Comparison of ENCODE assay signal across 18 cellular contexts in genomic region chr7:137989590-137989989, GRCh38. TPM values are rescaled to one million over a fixed set of nuclear protein-coding genes. Genes with fewer than 3 reads are reported as not detected.
DNase-seq lines count a peak whose midpoint lies in the region; ATAC-seq, FAIRE-seq and TF ChIP-seq lines count a peak whose summit lies in the region.
"Had no signal": no experiment of that assay in that cellular context is flagged by ENCODE, and none has a peak within 500 bp of the region (broad histone marks: within the 10 kb centered on the region; RNA-seq: fewer than 3 reads in every experiment).

No MANE protein-coding gene starts in this region.

- peaks cover 24% of the 10 kb centered on the region for H3K36me3 ChIP-seq in OCI-LY3 (replicated peaks; ENCODE audit: low read depth, low read length)
- peaks cover 2% of the 10 kb centered on the region for H3K36me3 ChIP-seq in mammary epithelial cell (ENCODE audit: insufficient read depth, low read length)
- H3K36me3 ChIP-seq in mucosa of rectum (ENCODE audit: control insufficient read depth in 2 of 2, insufficient read depth in 2 of 2, low read length in 2 of 2): no peaks in the 10 kb centered on the region
- no peaks in the 10 kb centered on the region for H3K36me3 ChIP-seq in subcutaneous abdominal adipose tissue (ENCODE audit: control insufficient read depth in 5 of 5, insufficient read depth in 5 of 5, low read length in 5 of 5)
- no peaks in the 10 kb centered on the region for H3K36me3 ChIP-seq in ovary
- H3K36me3 ChIP-seq in kidney (ENCODE audit: control insufficient read depth in 1 of 2, insufficient read depth in 2 of 2, low read length in 2 of 2): no peaks in the 10 kb centered on the region
- H3K36me3 ChIP-seq: neutrophil had no signal

- dilution Hi-C loops in mammary epithelial cell (cut with HindIII; ENCODE audit: low sequenced_read_pairs): no loop called here

- ATAC-seq in WTC11: no peak
- ATAC-seq: Panc1; stimulated activated naive B cell treated with anti-CD40 and anti-IgM and Interleukin-4, amounts not matched to agents 10 μg/mL and 1 μg/mL and 100 μg/mL, for 72 hours had no signal

- H4K20me1 ChIP-seq in OCI-LY3 (ENCODE audit: insufficient read depth, low read length) (peaks cover 39% of the 10 kb centered on the region), mammary epithelial cell (ENCODE audit: insufficient read depth, low read length) (no peaks in the 10 kb centered on the region)

- DNase-seq in mammary epithelial cell (no peak), ovary (no peak), WTC11 (ENCODE audit: low spot score) (no peak), kidney (no peak)
- DNase-seq: activated CD4-positive, alpha-beta T cell treated with anti-CD3 and anti-CD28 coated beads for 48 hours; activated CD8-positive, alpha-beta memory T cell treated with anti-CD3 and anti-CD28 coated beads, Interleukin-2, amount 50 U/mL, for 48 hours; glutamatergic neuron; NCI-H1436; NCI-H2171 treated with DMSO at 0.1 percent for 48 hours; stimulated activated naive B cell treated with anti-CD40 and anti-IgM and Interleukin-4, amounts not matched to agents 10 μg/mL and 1 μg/mL and 100 μg/mL, for 72 hours had no signal

- TF ChIP-seq CTCF in OCI-LY3 (IDR thresholded peaks at IDR 0.05; ENCODE audit: low read depth, low read length) (no peak), mammary epithelial cell (conservative IDR thresholded peaks at IDR 0.05 in 1 of 2, IDR thresholded peaks at IDR 0.05 in 1 of 2; ENCODE audit: extremely low read depth in 1 of 2, insufficient read depth in 1 of 2, low read depth in 1 of 2, low read length in 2 of 2) (no peak), ovary (IDR thresholded peaks at IDR 0.05) (no peak), WTC11 (IDR thresholded peaks at IDR 0.05) (no peak), kidney (IDR thresholded peaks at IDR 0.05; ENCODE audit: borderline replicate concordance, extremely low read depth, insufficient read depth) (no peak)

- peak overlapping the region; percentile 95 for H3K4me2 ChIP-seq in OCI-LY3 (ENCODE audit: low read length)
- H3K4me2 ChIP-seq in mammary epithelial cell (ENCODE audit: insufficient read depth, low read depth, low read length): peak overlapping the region; percentile 66

- no peaks in the 10 kb centered on the region for H3K27me3 Mint-ChIP-seq in WTC11 (ENCODE audit: low read depth)
- H3K27me3 Mint-ChIP-seq: B cell; stimulated activated naive B cell treated with anti-CD40 and anti-IgM and Interleukin-4, amounts not matched to agents 10 μg/mL and 1 μg/mL and 100 μg/mL, for 72 hours had no signal

- no peak overlapping the region for H3K4me3 Mint-ChIP-seq in WTC11
- H3K4me3 Mint-ChIP-seq: B cell; stimulated activated naive B cell treated with anti-CD40 and anti-IgM and Interleukin-4, amounts not matched to agents 10 μg/mL and 1 μg/mL and 100 μg/mL, for 72 hours had no signal

- H3K27me3 ChIP-seq in OCI-LY3 (ENCODE audit: low read depth, low read length) (no peaks in the 10 kb centered on the region), mammary epithelial cell (ENCODE audit: insufficient read depth, low read length) (no peaks in the 10 kb centered on the region), mucosa of rectum (ENCODE audit: control insufficient read depth in 2 of 2, insufficient read depth in 2 of 2, low read length in 2 of 2) (no peaks in the 10 kb centered on the region), subcutaneous abdominal adipose tissue (ENCODE audit: control insufficient read depth in 5 of 5, insufficient read depth in 4 of 5, low read length in 5 of 5) (no peaks in the 10 kb centered on the region), ovary (no peaks in the 10 kb centered on the region)
- H3K27me3 ChIP-seq: neutrophil had no signal

- H3K36me3 Mint-ChIP-seq in WTC11: peaks cover 9% of the 10 kb centered on the region

- WGBS in mammary epithelial cell (ENCODE audit: low coverage, missing lambda C conversion rate): 98% methylated on average over 4 of the region's 4 CpGs
- 7 to 14% (median 10%) methylated on average over 4 of the region's 4 CpGs for WGBS in ovary, 3 donors

- no peak overlapping the region for H3K27ac Mint-ChIP-seq in WTC11
- H3K27ac Mint-ChIP-seq: B cell; stimulated activated naive B cell treated with anti-CD40 and anti-IgM and Interleukin-4, amounts not matched to agents 10 μg/mL and 1 μg/mL and 100 μg/mL, for 72 hours had no signal

- H3K4me1 Mint-ChIP-seq in WTC11: peaks cover 48% of the 10 kb centered on the region

- peak overlapping the region; percentile 99 for H3K27ac ChIP-seq in OCI-LY3 (ENCODE audit: low read length)
- H3K27ac ChIP-seq in mammary epithelial cell (ENCODE audit: insufficient read depth, low read depth, low read length): peak overlapping the region; percentile 81
- H3K27ac ChIP-seq in mucosa of rectum (ENCODE audit: low read depth in 2 of 2, low read length in 2 of 2): peak overlapping the region; percentile 43 to 56
- peak overlapping the region; percentile 97 for H3K27ac ChIP-seq in subcutaneous abdominal adipose tissue (ENCODE audit: low read depth, low read length)
- H3K27ac ChIP-seq in ovary: peak overlapping the region in 1 of 2 donors; percentile 77
- peak overlapping the region in 1 of 2 donors; percentile 16 for H3K27ac ChIP-seq in kidney (ENCODE audit: low read depth in 2 of 2, low read length in 2 of 2)
- H3K27ac ChIP-seq: neutrophil had no signal

- H3K9me3 ChIP-seq in OCI-LY3 (ENCODE audit: insufficient read depth, low read length) (no peaks in the 10 kb centered on the region), mammary epithelial cell (replicated peaks; ENCODE audit: insufficient read depth, low read length) (no peaks in the 10 kb centered on the region), mucosa of rectum (ENCODE audit: control insufficient read depth in 2 of 2, low read length in 2 of 2) (no peaks in the 10 kb centered on the region), subcutaneous abdominal adipose tissue (ENCODE audit: control insufficient read depth in 5 of 5, low read length in 5 of 5) (no peaks in the 10 kb centered on the region), ovary (no peaks in the 10 kb centered on the region), kidney (ENCODE audit: control insufficient read depth in 1 of 2, low read length in 2 of 2) (no peaks in the 10 kb centered on the region)
- H3K9me3 ChIP-seq: neutrophil had no signal

- CTCF ChIA-PET in mammary epithelial cell (lab: Charles Lee; ENCODE audit: low non-redundant PET): no interaction called here
- CTCF ChIA-PET in WTC11 (lab: Charles Lee): no interaction called here

- POLR2A ChIA-PET in WTC11 (lab: Charles Lee): no interaction called here

- TF ChIP-seq EP300 in ovary (IDR thresholded peaks at IDR 0.05): no peak

- H3K79me2 ChIP-seq in OCI-LY3 (ENCODE audit: low read length): peaks cover 97% of the 10 kb centered on the region
- peaks cover 91% of the 10 kb centered on the region for H3K79me2 ChIP-seq in mammary epithelial cell (ENCODE audit: insufficient read depth, low read length)

- peak overlapping the region; percentile 5; the same call in 1 of the 2 replicates for H3K4me3 ChIP-seq in OCI-LY3 (ENCODE audit: low read length)
- H3K4me3 ChIP-seq in mammary epithelial cell (replicated peaks in 1 of 3; ENCODE audit: insufficient read depth in 1 of 3, low read depth in 2 of 3, low read length in 3 of 3): no peak overlapping the region
- no peak overlapping the region for H3K4me3 ChIP-seq in mucosa of rectum (ENCODE audit: low read length in 2 of 2)
- H3K4me3 ChIP-seq in subcutaneous abdominal adipose tissue (ENCODE audit: low read depth in 1 of 5, low read length in 5 of 5): no peak overlapping the region
- H3K4me3 ChIP-seq in ovary: no peak overlapping the region
- no peak overlapping the region for H3K4me3 ChIP-seq in kidney (ENCODE audit: low read length in 2 of 2)

- FAIRE-seq in kidney (lab: Jason Lieb, UNC): no peak
- FAIRE-seq: colon, TTC549 had no signal

- BruUV-seq in mammary epithelial cell (replicated peaks; lab: Mats Ljungman, UMichigan): no TSS peak

- H3K4me1 ChIP-seq in OCI-LY3 (ENCODE audit: low read length): peaks cover 96% of the 10 kb centered on the region
- H3K4me1 ChIP-seq in mammary epithelial cell (ENCODE audit: insufficient read depth, low read length): peaks cover 63% of the 10 kb centered on the region
- peaks cover 17 to 25% of the 10 kb centered on the region in 2 donors for H3K4me1 ChIP-seq in mucosa of rectum (ENCODE audit: control insufficient read depth in 2 of 2, insufficient read depth in 2 of 2, low read length in 2 of 2)
- peaks cover 20 to 87% (median 79%) of the 10 kb centered on the region in 5 donors for H3K4me1 ChIP-seq in subcutaneous abdominal adipose tissue (ENCODE audit: control insufficient read depth in 5 of 5, insufficient read depth in 5 of 5, low read length in 5 of 5)
- peaks cover 54% of the 10 kb centered on the region for H3K4me1 ChIP-seq in ovary (ENCODE audit: insufficient read depth)
- peaks cover 34 to 37% of the 10 kb centered on the region in 2 donors for H3K4me1 ChIP-seq in kidney (ENCODE audit: control insufficient read depth in 1 of 2, insufficient read depth in 1 of 2, low read depth in 1 of 2, low read length in 2 of 2)

- intact Hi-C loops in mammary epithelial cell (cut with micrococcal nuclease): no loop called here
- intact Hi-C loops in ovary (cut with DNase I): no loop called here
- intact Hi-C loops in kidney (cut with DNase I): no loop called here

- no peak for TF ChIP-seq POLR2A in ovary (IDR thresholded peaks at IDR 0.05)

- peaks cover 7% of the 10 kb centered on the region for H3K9me3 Mint-ChIP-seq in WTC11
- H3K9me3 Mint-ChIP-seq: stimulated activated naive B cell treated with anti-CD40 and anti-IgM and Interleukin-4, amounts not matched to agents 10 μg/mL and 1 μg/mL and 100 μg/mL, for 72 hours had no signal

- in situ Hi-C loops in mammary epithelial cell (cut with MboI; ENCODE audit: low sequenced_read_pairs in 2 of 2): no loop called here

- H3K9ac ChIP-seq in OCI-LY3 (ENCODE audit: low read length) (no peak overlapping the region; the same call in 1 of the 2 replicates), mammary epithelial cell (ENCODE audit: insufficient read depth, low read length) (no peak overlapping the region), mucosa of rectum (ENCODE audit: low read depth in 1 of 2, low read length in 2 of 2) (no peak overlapping the region), subcutaneous abdominal adipose tissue (ENCODE audit: low read length in 5 of 5) (peak overlapping the region in 2 of 5 donors; percentile 30 to 33), kidney (ENCODE audit: low read length in 2 of 2) (no peak overlapping the region)

- H2AFZ ChIP-seq in OCI-LY3 (ENCODE audit: low read depth, low read length): no peak overlapping the region
- no peak overlapping the region for H2AFZ ChIP-seq in mammary epithelial cell (ENCODE audit: low read depth, low read length)

TF ChIP-seq in WTC11, 78 proteins besides CTCF, POLR2A, EP300 and RAD21:
- TF ChIP-seq SOX15 (CRISPR knock-in tag; IDR thresholded peaks at IDR 0.05): no peak

RNA-seq across cellular contexts. Expression of gene CREB3L2, which starts 12.3 kb away (rescaled TPM):
- total RNA-seq in mammary epithelial cell: 10 to 100 TPM; 26.3 to 63.5 TPM
- polyA plus RNA-seq in mammary epithelial cell: 22.4 TPM
- polyA minus RNA-seq in mammary epithelial cell: 47.2 TPM
- total RNA-seq in ovary: 100 to 1,000 TPM in 1 of 7 donors, 10 to 100 TPM in 6; 24.7 to 110 (median 89.6) TPM
- polyA plus RNA-seq in ovary: 10 to 100 TPM; 21.2 to 47.5 TPM
- total RNA-seq in WTC11 (2021): 48.1 to 60.6 TPM (median 52.1 TPM) in 3 replicates
- 114 TPM for total RNA-seq in kidney
- 18.5 TPM for polyA plus RNA-seq in kidney (ENCODE audit: insufficient read depth, low read depth, low replicate concordance)
